Comparison of ENCODE assay signal across 21 cellular contexts in the genomic region with DNA sequence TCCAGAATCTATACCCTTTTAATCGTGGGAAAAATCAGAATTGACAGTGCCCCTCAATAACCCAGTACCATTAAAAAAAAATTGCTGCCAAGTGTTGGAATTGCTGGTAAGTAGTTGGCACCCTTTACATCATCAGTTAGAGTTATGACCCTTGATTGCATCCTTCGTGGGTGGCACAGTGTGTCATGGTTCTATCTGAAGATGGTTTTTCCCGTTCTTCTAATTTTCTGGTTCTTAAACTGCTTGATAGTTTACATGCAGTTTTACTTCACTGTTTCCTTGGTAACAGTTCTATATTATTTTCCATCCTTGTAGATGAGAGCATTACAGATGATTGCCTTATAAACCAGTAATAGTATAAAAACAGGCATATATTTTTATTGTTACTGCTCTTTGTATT. TPM values are rescaled to one million over a fixed set of nuclear protein-coding genes. Genes with fewer than 3 reads are reported as not detected.
A peak's percentile ranks its signal among the peaks of the same experiment; 100 is the strongest.
DNase-seq lines count a peak whose midpoint lies in the region; ATAC-seq, FAIRE-seq and TF ChIP-seq lines count a peak whose summit lies in the region.
"Had no signal": no experiment of that assay in that cellular context is flagged by ENCODE, and none has a peak within 500 bp of the region (broad histone marks: within the 10 kb centered on the region; RNA-seq: fewer than 3 reads in every experiment).

No MANE protein-coding gene starts in this region.

- H3K36me3 Mint-ChIP-seq in astrocyte (ENCODE audit: low read depth, unreplicated experiment) = no peaks in the 10 kb centered on the region
- H3K36me3 Mint-ChIP-seq: CD8-positive, alpha-beta T cell had no signal

- peaks cover 11% of the 10 kb centered on the region for H3K4me1 ChIP-seq in HEK293 (ENCODE audit: control insufficient read depth, insufficient read depth, low read length)
- no peaks in the 10 kb centered on the region for H3K4me1 ChIP-seq in astrocyte (ENCODE audit: insufficient read depth, low read length)
- H3K4me1 ChIP-seq in PC-3 (ENCODE audit: insufficient read depth, low read length) = peaks cover 8% of the 10 kb centered on the region
- H3K4me1 ChIP-seq: BLaER1 treated with 17β-estradiol and CSF1 and Interleukin-3, amounts not matched to agents 10 nM and 100 nM; Caco-2 had no signal

- no peak overlapping the region for H3K27ac Mint-ChIP-seq in astrocyte (ENCODE audit: unreplicated experiment)
- H3K27ac Mint-ChIP-seq: B cell; CD4-positive, alpha-beta T cell; CD8-positive, alpha-beta T cell had no signal

- no TSS peak for BruUV-seq in PC-3 (replicated peaks; lab: Mats Ljungman, UMichigan)

- DNase-seq in astrocyte (ENCODE audit: low read depth) (no peak), dorsolateral prefrontal cortex (no peak), PC-3 (no peak), NCI-H2081 treated with DMSO at 0.1 percent for 48 hours (lab: John Stamatoyannopoulos, UW) (no peak)
- DNase-seq in stimulated activated naive CD4-positive, alpha-beta T cell (lab: John Stamatoyannopoulos, UW) = no peak
- DNase-seq: AML-193; Caco-2; Calu3; CD4-positive, alpha-beta T cell; CD8-positive, alpha-beta T cell; DMS79 treated with DMSO at 0.1 percent for 48 hours; GF-D8 had no signal

- H3K79me2 ChIP-seq in astrocyte (ENCODE audit: insufficient read depth, low read length) (no peaks in the 10 kb centered on the region), PC-3 (ENCODE audit: low read length) (no peaks in the 10 kb centered on the region)

- intact Hi-C loops in dorsolateral prefrontal cortex (cut with DNase I) (no loop called here), PC-3 (cut with micrococcal nuclease) (no loop called here)

- H3K27me3 ChIP-seq in astrocyte (ENCODE audit: insufficient read depth, low read length) (peaks cover 5% of the 10 kb centered on the region), dorsolateral prefrontal cortex (peaks cover 0 to 59% (median 26%) of the 10 kb centered on the region in 45 donors), PC-3 (ENCODE audit: low read length) (no peaks in the 10 kb centered on the region)

- H3K9me2 ChIP-seq in PC-3 (replicated peaks; ENCODE audit: low read length) = no peaks in the 10 kb centered on the region

- H3K4me3 ChIP-seq in HEK293 (ENCODE audit: low read depth, low read length) (no peak overlapping the region), astrocyte (ENCODE audit: insufficient read depth, low read depth, low read length) (no peak overlapping the region), dorsolateral prefrontal cortex (peak overlapping the region in 37 of 59 donors; percentile 4 to 64 (median 52)), PC-3 (ENCODE audit: low read length) (no peak overlapping the region)
- H3K4me3 ChIP-seq: A549; BLaER1 treated with 17β-estradiol and CSF1 and Interleukin-3, amounts not matched to agents 10 nM and 100 nM had no signal

- H3K4me3 Mint-ChIP-seq in astrocyte (ENCODE audit: unreplicated experiment) = no peak overlapping the region
- H3K4me3 Mint-ChIP-seq: B cell; CD4-positive, alpha-beta T cell; CD8-positive, alpha-beta T cell had no signal

- H3K36me3 ChIP-seq in HEK293 (ENCODE audit: control insufficient read depth in 2 of 2, insufficient read depth in 1 of 2, low read length in 2 of 2) (no peaks in the 10 kb centered on the region), astrocyte (ENCODE audit: insufficient read depth, low read length) (no peaks in the 10 kb centered on the region), PC-3 (ENCODE audit: low read depth, low read length) (no peaks in the 10 kb centered on the region)
- H3K36me3 ChIP-seq: BLaER1 treated with 17β-estradiol and CSF1 and Interleukin-3, amounts not matched to agents 10 nM and 100 nM had no signal

- H3K4me2 ChIP-seq in astrocyte (ENCODE audit: low read length) (no peak overlapping the region), PC-3 (ENCODE audit: low read length) (no peak overlapping the region)
- H3K4me2 ChIP-seq: BLaER1 treated with 17β-estradiol and CSF1 and Interleukin-3, amounts not matched to agents 10 nM and 100 nM had no signal

- CTCF ChIA-PET in HEK293 (lab: Yijun Ruan, JAX) (no interaction called here), PC-3 (lab: Charles Lee) (no interaction called here)

- no peak overlapping the region for H3K27ac ChIP-seq in HEK293 (ENCODE audit: extremely low read depth, low read depth, low read length)
- H3K27ac ChIP-seq in astrocyte (ENCODE audit: low read depth, low read length) = no peak overlapping the region
- no peak overlapping the region for H3K27ac ChIP-seq in dorsolateral prefrontal cortex
- H3K27ac ChIP-seq in PC-3 (ENCODE audit: low read length) = no peak overlapping the region
- H3K27ac ChIP-seq: 22Rv1; A549; BLaER1 treated with 17β-estradiol and CSF1 and Interleukin-3, amounts not matched to agents 10 nM and 100 nM; C4-2B had no signal

- H3K9me3 Mint-ChIP-seq in astrocyte (ENCODE audit: unreplicated experiment) = no peaks in the 10 kb centered on the region
- H3K9me3 Mint-ChIP-seq: CD4-positive, alpha-beta T cell; CD8-positive, alpha-beta T cell had no signal

- H4K20me1 ChIP-seq in astrocyte (ENCODE audit: insufficient read depth, low read length) = no peaks in the 10 kb centered on the region
- no peaks in the 10 kb centered on the region for H4K20me1 ChIP-seq in PC-3 (ENCODE audit: low read length)
- H4K20me1 ChIP-seq: BLaER1 treated with 17β-estradiol and CSF1 and Interleukin-3, amounts not matched to agents 10 nM and 100 nM had no signal

- TF ChIP-seq CTCF in HEK293 (tag by site-specific recombination; IDR thresholded peaks at IDR 0.05) (no peak), astrocyte (IDR thresholded peaks at IDR 0.05; ENCODE audit: insufficient read depth, low read depth, low read length) (no peak), dorsolateral prefrontal cortex (IDR thresholded peaks at IDR 0.05 in 54 of 56, conservative IDR thresholded peaks at IDR 0.05 in 2 of 56; ENCODE audit: low read depth in 1 of 56, partially characterized antibody in 56 of 56) (no peak), PC-3 (conservative IDR thresholded peaks at IDR 0.05; ENCODE audit: low read depth, low read length) (no peak)

- POLR2A ChIA-PET in HEK293 (lab: Yijun Ruan, JAX) (no interaction called here), PC-3 (lab: Charles Lee; ENCODE audit: unreplicated experiment) (no interaction called here)

- no peaks in the 10 kb centered on the region for H3F3A ChIP-seq in PC-3 (ENCODE audit: low read length, unreplicated experiment)

- H3K9ac ChIP-seq in astrocyte (ENCODE audit: low read length) (no peak overlapping the region), PC-3 (ENCODE audit: low read length) (no peak overlapping the region)
- H3K9ac ChIP-seq: BLaER1 treated with 17β-estradiol and CSF1 and Interleukin-3, amounts not matched to agents 10 nM and 100 nM had no signal

- peaks cover 22% of the 10 kb centered on the region for H3K27me3 Mint-ChIP-seq in astrocyte (ENCODE audit: low read depth, unreplicated experiment)

- FAIRE-seq in astrocyte (lab: Jason Lieb, UNC) = peak; percentile 91
- FAIRE-seq: G401.6, GM12891, GM19239 had no signal

- no peak for ATAC-seq in PC-3
- ATAC-seq: A549; CD8-positive, alpha-beta T cell had no signal

- no peaks in the 10 kb centered on the region for H3K4me1 Mint-ChIP-seq in astrocyte (ENCODE audit: low read depth, unreplicated experiment)

- H2AFZ ChIP-seq in astrocyte (ENCODE audit: low read depth, low read length) (no peak overlapping the region), PC-3 (ENCODE audit: low read length) (no peak overlapping the region)

- H3K9me3 ChIP-seq in HEK293 (ENCODE audit: control insufficient read depth, insufficient read depth, low read depth, low read length) (no peaks in the 10 kb centered on the region), astrocyte (ENCODE audit: insufficient read depth, low read depth, low read length) (no peaks in the 10 kb centered on the region), PC-3 (ENCODE audit: low read length) (no peaks in the 10 kb centered on the region)
- H3K9me3 ChIP-seq: A549, Caco-2 had no signal

TF ChIP-seq in HEK293, 187 proteins besides CTCF, POLR2A, EP300 and RAD21 (continues in another document):
- TF ChIP-seq, protein P1, sequence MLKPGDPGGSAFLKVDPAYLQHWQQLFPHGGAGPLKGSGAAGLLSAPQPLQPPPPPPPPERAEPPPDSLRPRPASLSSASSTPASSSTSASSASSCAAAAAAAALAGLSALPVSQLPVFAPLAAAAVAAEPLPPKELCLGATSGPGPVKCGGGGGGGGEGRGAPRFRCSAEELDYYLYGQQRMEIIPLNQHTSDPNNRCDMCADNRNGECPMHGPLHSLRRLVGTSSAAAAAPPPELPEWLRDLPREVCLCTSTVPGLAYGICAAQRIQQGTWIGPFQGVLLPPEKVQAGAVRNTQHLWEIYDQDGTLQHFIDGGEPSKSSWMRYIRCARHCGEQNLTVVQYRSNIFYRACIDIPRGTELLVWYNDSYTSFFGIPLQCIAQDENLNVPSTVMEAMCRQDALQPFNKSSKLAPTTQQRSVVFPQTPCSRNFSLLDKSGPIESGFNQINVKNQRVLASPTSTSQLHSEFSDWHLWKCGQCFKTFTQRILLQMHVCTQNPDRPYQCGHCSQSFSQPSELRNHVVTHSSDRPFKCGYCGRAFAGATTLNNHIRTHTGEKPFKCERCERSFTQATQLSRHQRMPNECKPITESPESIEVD (tag by site-specific recombination; IDR thresholded peaks at IDR 0.05) = peak; percentile 68
- TF ChIP-seq ZNF830 (tag by site-specific recombination; IDR thresholded peaks at IDR 0.05; ENCODE audit: low read depth) = no peak

RNA-seq across cellular contexts. Expression of gene FRMPD4, which starts 3.2 kb away (rescaled TPM):
- 0.19 and 0.54 TPM in 2 replicates for total RNA-seq in astrocyte
- total RNA-seq in dorsolateral prefrontal cortex = 10 to 100 TPM in 119 of 120 experiments, 1 to 10 TPM in 1; 9.8 to 51.7 (median 35.9) TPM
- 0.15 and 0.23 TPM in 2 replicates for total RNA-seq in PC-3 (2014; rRNA removed)
- total RNA-seq: B cell; Caco-2; Calu3; CD4-positive, alpha-beta T cell; CD8-positive, alpha-beta T cell had no signal

Comparison
In these comparisons a context has a peak if more than half of its experiments do, and no peak if none do; other contexts are left out.
1. H3K4me3 ChIP-seq: peak in dorsolateral prefrontal cortex (37 of 59); none in HEK293 (single experiment), astrocyte (single experiment) and PC-3 (single experiment).